Comparison of ENCODE assay signal across 9 cellular contexts in the genomic region with DNA sequence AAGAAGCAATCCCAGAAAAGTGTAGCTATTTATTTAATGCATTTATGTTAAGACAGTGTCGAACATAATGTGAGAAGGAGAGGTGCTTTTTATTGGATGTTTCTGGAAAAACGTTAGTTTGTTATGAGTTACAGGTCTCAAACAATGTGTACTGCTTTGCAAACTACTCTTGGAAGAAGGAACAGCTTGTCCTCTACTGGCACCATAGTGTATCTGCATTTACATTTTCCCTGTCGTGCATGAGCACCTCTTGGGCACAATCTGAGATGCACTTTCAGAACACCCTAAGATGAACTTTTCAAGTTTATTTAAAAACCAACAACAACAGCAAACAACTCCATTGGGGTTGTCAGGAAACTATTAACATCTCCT. TPM values are rescaled to one million over a fixed set of nuclear protein-coding genes. Genes with fewer than 3 reads are reported as not detected.
DNase-seq lines count a peak whose midpoint lies in the region; ATAC-seq, FAIRE-seq and TF ChIP-seq lines count a peak whose summit lies in the region.
"Had no signal": no experiment of that assay in that cellular context is flagged by ENCODE, and none has a peak within 500 bp of the region (broad histone marks: within the 10 kb centered on the region; RNA-seq: fewer than 3 reads in every experiment).

No MANE protein-coding gene starts in this region.

- ATAC-seq in naive B cell (ENCODE audit: low read depth in 2 of 2) (peak; percentile 54 to 67), HG03045 (IDR thresholded peaks at IDR 0.05; ENCODE audit: unreplicated experiment) (no peak)
- ATAC-seq in activated CD8-positive, alpha-beta memory T cell treated with anti-CD3 and anti-CD28 coated beads, Interleukin-2, amount 10 ng/mL, durations not matched to agents 7 days and 5 days = no peak

- H3K4me2 ChIP-seq in mammary epithelial cell (ENCODE audit: insufficient read depth, low read depth, low read length) = no peak overlapping the region

- H2AFZ ChIP-seq in mammary epithelial cell (ENCODE audit: low read depth, low read length) = no peak overlapping the region

- no peaks in the 10 kb centered on the region for H3K9me3 Mint-ChIP-seq in naive B cell
- no peaks in the 10 kb centered on the region for H3K9me3 Mint-ChIP-seq in activated CD8-positive, alpha-beta memory T cell treated with anti-CD3 and anti-CD28 coated beads, Interleukin-2, amount 10 ng/mL, durations not matched to agents 7 days and 5 days (ENCODE audit: low read depth)
- H3K9me3 Mint-ChIP-seq: central memory CD8-positive, alpha-beta T cell had no signal

- no peaks in the 10 kb centered on the region for H3K9me3 ChIP-seq in mammary epithelial cell (replicated peaks; ENCODE audit: insufficient read depth, low read length)

- H3K4me1 Mint-ChIP-seq in naive B cell = peaks cover 2 to 11% (median 10%) of the 10 kb centered on the region in 3 donors
- peaks cover 5% of the 10 kb centered on the region for H3K4me1 Mint-ChIP-seq in activated CD8-positive, alpha-beta memory T cell treated with anti-CD3 and anti-CD28 coated beads, Interleukin-2, amount 10 ng/mL, durations not matched to agents 7 days and 5 days
- H3K4me1 Mint-ChIP-seq: central memory CD8-positive, alpha-beta T cell had no signal

- no TSS peak for BruUV-seq in mammary epithelial cell (replicated peaks; lab: Mats Ljungman, UMichigan)

- intact Hi-C loops in mammary epithelial cell (cut with micrococcal nuclease) = loop anchor here (1.0 to 10.0 kb wide), 2 partner anchors 109 to 929 kb away; a partner anchor contains a TSS

- peak; percentile 66 for TF ChIP-seq RAD21 in Ishikawa (IDR thresholded peaks at IDR 0.05; ENCODE audit: low read depth)

- H3K36me3 Mint-ChIP-seq in naive B cell = peaks cover 7 to 12% of the 10 kb centered on the region in 2 donors
- H3K36me3 Mint-ChIP-seq in activated CD8-positive, alpha-beta memory T cell treated with anti-CD3 and anti-CD28 coated beads, Interleukin-2, amount 10 ng/mL, durations not matched to agents 7 days and 5 days = peaks cover 4% of the 10 kb centered on the region

- no peak for FAIRE-seq in D721Med (lab: Jason Lieb, UNC)

- H3K79me2 ChIP-seq in mammary epithelial cell (ENCODE audit: insufficient read depth, low read length) = peaks cover 3% of the 10 kb centered on the region

- no peak overlapping the region for H3K4me3 ChIP-seq in mammary epithelial cell (replicated peaks in 1 of 3; ENCODE audit: insufficient read depth in 1 of 3, low read depth in 2 of 3, low read length in 3 of 3)

- no peak overlapping the region for H3K4me3 Mint-ChIP-seq in naive B cell
- H3K4me3 Mint-ChIP-seq in activated CD8-positive, alpha-beta memory T cell treated with anti-CD3 and anti-CD28 coated beads, Interleukin-2, amount 10 ng/mL, durations not matched to agents 7 days and 5 days = no peak overlapping the region
- H3K4me3 Mint-ChIP-seq: central memory CD8-positive, alpha-beta T cell had no signal

- in situ Hi-C loops in mammary epithelial cell (cut with MboI; ENCODE audit: low sequenced_read_pairs in 2 of 2) = no loop called here

- no peaks in the 10 kb centered on the region for H3K27me3 ChIP-seq in mammary epithelial cell (ENCODE audit: insufficient read depth, low read length)

- no peaks in the 10 kb centered on the region for H4K20me1 ChIP-seq in mammary epithelial cell (ENCODE audit: insufficient read depth, low read length)

- H3K9ac ChIP-seq in mammary epithelial cell (ENCODE audit: insufficient read depth, low read length) = no peak overlapping the region

- peak overlapping the region in 3 of 6 donors; percentile 7 to 50 (median 47) for H3K27ac Mint-ChIP-seq in naive B cell
- no peak overlapping the region for H3K27ac Mint-ChIP-seq in activated CD8-positive, alpha-beta memory T cell treated with anti-CD3 and anti-CD28 coated beads, Interleukin-2, amount 10 ng/mL, durations not matched to agents 7 days and 5 days

- DNase-seq in D721Med (ENCODE audit: insufficient read length, low spot score) = no peak
- DNase-seq in mammary epithelial cell = no peak
- peak; percentile 12 for DNase-seq in naive B cell
- DNase-seq in activated CD8-positive, alpha-beta memory T cell treated with anti-CD3 and anti-CD28 coated beads, Interleukin-2, amount 10 ng/mL, durations not matched to agents 7 days and 5 days = no peak
- DNase-seq in GM19240 (ENCODE audit: insufficient read length, low spot score) = no peak
- no peak for DNase-seq in OCI-M2 (lab: John Stamatoyannopoulos, UW; ENCODE audit: unreplicated experiment)

- peaks cover 2% of the 10 kb centered on the region for H3K36me3 ChIP-seq in mammary epithelial cell (ENCODE audit: insufficient read depth, low read length)

- WGBS in mammary epithelial cell (ENCODE audit: low coverage, missing lambda C conversion rate) = 71% methylated on average over 3 of the region's 3 CpGs

- no peaks in the 10 kb centered on the region for H3K4me1 ChIP-seq in mammary epithelial cell (ENCODE audit: insufficient read depth, low read length)

- TF ChIP-seq EP300 in Ishikawa (IDR thresholded peaks at IDR 0.05; ENCODE audit: borderline replicate concordance) = no peak

- no peak overlapping the region for H3K27ac ChIP-seq in mammary epithelial cell (ENCODE audit: insufficient read depth, low read depth, low read length)

- H3K27me3 Mint-ChIP-seq in naive B cell = no peaks in the 10 kb centered on the region
- no peaks in the 10 kb centered on the region for H3K27me3 Mint-ChIP-seq in activated CD8-positive, alpha-beta memory T cell treated with anti-CD3 and anti-CD28 coated beads, Interleukin-2, amount 10 ng/mL, durations not matched to agents 7 days and 5 days
- H3K27me3 Mint-ChIP-seq: central memory CD8-positive, alpha-beta T cell had no signal

- TF ChIP-seq CTCF in D721Med (IDR thresholded peaks at IDR 0.05; ENCODE audit: insufficient read depth, missing control alignments) (peak; percentile 52), mammary epithelial cell (conservative IDR thresholded peaks at IDR 0.05 in 1 of 2, IDR thresholded peaks at IDR 0.05 in 1 of 2; ENCODE audit: extremely low read depth in 1 of 2, insufficient read depth in 1 of 2, low read depth in 1 of 2, low read length in 2 of 2) (peak; percentile 41 to 64)

- dilution Hi-C loops in mammary epithelial cell (cut with HindIII; ENCODE audit: low sequenced_read_pairs) = no loop called here

- CTCF ChIA-PET in mammary epithelial cell (lab: Charles Lee; ENCODE audit: low non-redundant PET) = interaction anchor here (0.5 to 0.6 kb wide), 2 partner anchors 42 to 205 kb away, joined by 3 read pairs; a partner anchor contains a TSS
- CTCF ChIA-PET in activated CD8-positive, alpha-beta memory T cell treated with anti-CD3 and anti-CD28 coated beads, Interleukin-2, amount 10 ng/mL, durations not matched to agents 7 days and 5 days (lab: Charles Lee) = interaction anchor here (0.8 kb wide), 1 partner anchor 12 kb away, joined by 3 read pairs; no protein-coding TSS in a partner anchor

TF ChIP-seq in Ishikawa, 13 proteins besides CTCF, POLR2A, EP300 and RAD21 (continues in another document):
- TF ChIP-seq, protein P1, sequence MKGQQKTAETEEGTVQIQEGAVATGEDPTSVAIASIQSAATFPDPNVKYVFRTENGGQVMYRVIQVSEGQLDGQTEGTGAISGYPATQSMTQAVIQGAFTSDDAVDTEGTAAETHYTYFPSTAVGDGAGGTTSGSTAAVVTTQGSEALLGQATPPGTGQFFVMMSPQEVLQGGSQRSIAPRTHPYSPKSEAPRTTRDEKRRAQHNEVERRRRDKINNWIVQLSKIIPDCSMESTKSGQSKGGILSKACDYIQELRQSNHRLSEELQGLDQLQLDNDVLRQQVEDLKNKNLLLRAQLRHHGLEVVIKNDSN (IDR thresholded peaks at IDR 0.05) = no peak
- TF ChIP-seq ZBTB7A (IDR thresholded peaks at IDR 0.05; ENCODE audit: low read depth) (no peak), FOXM1 (IDR thresholded peaks at IDR 0.05; ENCODE audit: borderline replicate concordance, low read depth) (no peak), CREB1 (IDR thresholded peaks at IDR 0.05; ENCODE audit: low read depth) (no peak), EGR1 (IDR thresholded peaks at IDR 0.05) (no peak), YY1 (IDR thresholded peaks at IDR 0.05; ENCODE audit: low read depth) (no peak), TCF12 (IDR thresholded peaks at IDR 0.05; ENCODE audit: low read depth) (no peak), NFIC (IDR thresholded peaks at IDR 0.05) (no peak)
- TF ChIP-seq, protein P2, sequence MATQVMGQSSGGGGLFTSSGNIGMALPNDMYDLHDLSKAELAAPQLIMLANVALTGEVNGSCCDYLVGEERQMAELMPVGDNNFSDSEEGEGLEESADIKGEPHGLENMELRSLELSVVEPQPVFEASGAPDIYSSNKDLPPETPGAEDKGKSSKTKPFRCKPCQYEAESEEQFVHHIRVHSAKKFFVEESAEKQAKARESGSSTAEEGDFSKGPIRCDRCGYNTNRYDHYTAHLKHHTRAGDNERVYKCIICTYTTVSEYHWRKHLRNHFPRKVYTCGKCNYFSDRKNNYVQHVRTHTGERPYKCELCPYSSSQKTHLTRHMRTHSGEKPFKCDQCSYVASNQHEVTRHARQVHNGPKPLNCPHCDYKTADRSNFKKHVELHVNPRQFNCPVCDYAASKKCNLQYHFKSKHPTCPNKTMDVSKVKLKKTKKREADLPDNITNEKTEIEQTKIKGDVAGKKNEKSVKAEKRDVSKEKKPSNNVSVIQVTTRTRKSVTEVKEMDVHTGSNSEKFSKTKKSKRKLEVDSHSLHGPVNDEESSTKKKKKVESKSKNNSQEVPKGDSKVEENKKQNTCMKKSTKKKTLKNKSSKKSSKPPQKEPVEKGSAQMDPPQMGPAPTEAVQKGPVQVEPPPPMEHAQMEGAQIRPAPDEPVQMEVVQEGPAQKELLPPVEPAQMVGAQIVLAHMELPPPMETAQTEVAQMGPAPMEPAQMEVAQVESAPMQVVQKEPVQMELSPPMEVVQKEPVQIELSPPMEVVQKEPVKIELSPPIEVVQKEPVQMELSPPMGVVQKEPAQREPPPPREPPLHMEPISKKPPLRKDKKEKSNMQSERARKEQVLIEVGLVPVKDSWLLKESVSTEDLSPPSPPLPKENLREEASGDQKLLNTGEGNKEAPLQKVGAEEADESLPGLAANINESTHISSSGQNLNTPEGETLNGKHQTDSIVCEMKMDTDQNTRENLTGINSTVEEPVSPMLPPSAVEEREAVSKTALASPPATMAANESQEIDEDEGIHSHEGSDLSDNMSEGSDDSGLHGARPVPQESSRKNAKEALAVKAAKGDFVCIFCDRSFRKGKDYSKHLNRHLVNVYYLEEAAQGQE (IDR thresholded peaks at IDR 0.05; ENCODE audit: low read depth) = no peak

RNA-seq across cellular contexts. Expression of a gene that starts 22.8 kb away (rescaled TPM):
- total RNA-seq in mammary epithelial cell = 10 to 100 TPM; 11.2 to 30.0 TPM
- polyA plus RNA-seq in mammary epithelial cell (16.3 TPM), naive B cell (ENCODE audit: low read depth in 6 of 6) (1 to 10 TPM in 5 of 6 donors, under 1 TPM in 1; 0.91 to 4.7 (median 3.3) TPM)
- 28.4 TPM for polyA minus RNA-seq in mammary epithelial cell
- total RNA-seq in activated CD8-positive, alpha-beta memory T cell treated with anti-CD3 and anti-CD28 coated beads, Interleukin-2, amount 10 ng/mL, durations not matched to agents 7 days and 5 days = 1 to 10 TPM; 5.8 to 5.9 TPM

RNA-seq across cellular contexts. Expression of a gene that starts 35.5 kb away (rescaled TPM):
- 1 to 10 TPM; 4.4 to 8.7 TPM for total RNA-seq in mammary epithelial cell
- polyA plus RNA-seq in mammary epithelial cell (1.9 TPM), naive B cell (ENCODE audit: low read depth in 6 of 6) (under 1 TPM; 0.05 to 0.39 (median 0.11) TPM)
- polyA minus RNA-seq in mammary epithelial cell = 4.5 TPM
- under 1 TPM; 0.42 to 0.50 TPM for total RNA-seq in activated CD8-positive, alpha-beta memory T cell treated with anti-CD3 and anti-CD28 coated beads, Interleukin-2, amount 10 ng/mL, durations not matched to agents 7 days and 5 days

Comparison
In these comparisons a context has a peak if more than half of its experiments do, and no peak if none do; other contexts are left out.
1. ATAC-seq: peak in naive B cell (2 of 2); none in HG03045 (single experiment) and activated CD8-positive, alpha-beta memory T cell treated with anti-CD3 and anti-CD28 coated beads, Interleukin-2, amount 10 ng/mL, durations not matched to agents 7 days and 5 days (single experiment).